In the genomic region with DNA sequence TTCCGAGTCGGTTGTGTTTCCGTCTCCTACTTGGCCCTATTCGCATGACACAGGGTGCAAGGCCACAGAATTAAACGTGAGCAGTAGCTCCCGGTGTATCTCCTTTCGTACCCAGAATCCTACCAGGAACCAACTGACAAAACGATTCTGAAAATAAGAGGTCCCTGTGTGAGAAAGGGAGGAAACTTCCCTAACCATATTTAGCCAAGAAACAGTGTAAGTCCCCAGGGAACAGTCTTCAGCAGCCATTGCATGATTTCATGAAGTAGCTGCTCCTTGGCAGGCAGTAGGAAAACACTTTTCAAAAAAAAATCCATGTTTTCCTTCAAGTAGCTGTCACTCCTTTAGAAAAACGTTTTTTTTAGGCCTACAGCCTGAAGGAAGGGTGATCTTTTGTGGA, we compare ENCODE assay signal across 16 cellular contexts. TPM values are rescaled to one million over a fixed set of nuclear protein-coding genes. Genes with fewer than 3 reads are reported as not detected.
A peak's percentile ranks its signal among the peaks of the same experiment; 100 is the strongest.
DNase-seq lines count a peak whose midpoint lies in the region; ATAC-seq, FAIRE-seq and TF ChIP-seq lines count a peak whose summit lies in the region.
"Had no signal": no experiment of that assay in that cellular context is flagged by ENCODE, and none has a peak within 500 bp of the region (broad histone marks: within the 10 kb centered on the region; RNA-seq: fewer than 3 reads in every experiment).

No MANE protein-coding gene starts in this region.

- peak overlapping the region in 28 of 59 donors; percentile 1 to 71 (median 45) for H3K27ac ChIP-seq in dorsolateral prefrontal cortex
- H3K27ac ChIP-seq: hepatocyte, SJCRH30 had no signal

- TF ChIP-seq POLR2A in H54 (IDR thresholded peaks at IDR 0.05; ENCODE audit: low read depth, low read length) = no peak

- peak overlapping the region in 47 of 59 donors; percentile 5 to 58 (median 27) for H3K4me3 ChIP-seq in dorsolateral prefrontal cortex
- H3K4me3 ChIP-seq: hepatocyte, SJCRH30 had no signal

- no peak for TF ChIP-seq CTCF in dorsolateral prefrontal cortex (IDR thresholded peaks at IDR 0.05 in 54 of 56, conservative IDR thresholded peaks at IDR 0.05 in 2 of 56; ENCODE audit: low read depth in 1 of 56, partially characterized antibody in 56 of 56)

- DNase-seq in HT1080 (ENCODE audit: low read depth) = peak; percentile 40
- DNase-seq in dorsolateral prefrontal cortex = no peak
- peak; percentile 8 for DNase-seq in medulla oblongata (ENCODE audit: extremely low spot score)
- peak; percentile 31 for DNase-seq in superior temporal gyrus (ENCODE audit: extremely low spot score)
- no peak for DNase-seq in NCI-H2171 treated with DMSO at 0.1 percent for 48 hours (lab: John Stamatoyannopoulos, UW)
- DNase-seq in H54 (ENCODE audit: insufficient read length, low spot score) = no peak
- DNase-seq: cortex of kidney; naive thymus-derived CD8-positive, alpha-beta T cell; NCI-H446; stomach had no signal

- FAIRE-seq in H54 (lab: Jason Lieb, UNC) = no peak

- intact Hi-C loops in dorsolateral prefrontal cortex (cut with DNase I) = no loop called here

- no peaks in the 10 kb centered on the region for H3K27me3 ChIP-seq in dorsolateral prefrontal cortex
- H3K27me3 ChIP-seq: hepatocyte, SJCRH30, stomach had no signal

- ATAC-seq in HG03097 (IDR thresholded peaks at IDR 0.05; ENCODE audit: low FRiP score, unreplicated experiment) (no peak), HG03571 (IDR thresholded peaks at IDR 0.05; ENCODE audit: unreplicated experiment) (no peak)
- ATAC-seq: activated CD4-positive, CD25-positive, alpha-beta regulatory T cell treated with anti-CD3 and anti-CD28 coated beads, Interleukin-2, amount 50 U/mL, for 24 hours; activated T-helper 17 cell treated with anti-CD3 and anti-CD28 coated beads, Interleukin-2, amount 50 U/mL, for 72 hours; naive thymus-derived CD8-positive, alpha-beta T cell had no signal

RNA-seq across cellular contexts. Expression of a gene that starts 46.9 kb away (rescaled TPM):
- total RNA-seq in HT1080 (2014; rRNA removed; shearing (Covaris generic)) = 2.9 and 4.4 TPM in 2 replicates
- 4.9 and 6.7 TPM in 2 replicates for polyA plus RNA-seq in HT1080 (2015; cell fraction: cytosol; rRNA removed)
- polyA plus RNA-seq in HT1080 (2015; cell fraction: nucleus; rRNA removed) = 7.7 and 8.5 TPM in 2 replicates
- total RNA-seq in dorsolateral prefrontal cortex = 10 to 100 TPM; 16.1 to 90.5 (median 38.5) TPM
- total RNA-seq: activated T-helper 17 cell treated with anti-CD3 and anti-CD28 coated beads, Interleukin-2, amount 50 U/mL, for 72 hours; naive thymus-derived CD8-positive, alpha-beta T cell had no signal
- polyA plus RNA-seq: naive thymus-derived CD8-positive, alpha-beta T cell had no signal

Comparison
In these comparisons a context has a peak if more than half of its experiments do, and no peak if none do; other contexts are left out.
1. DNase-seq: peak in HT1080 (single experiment), medulla oblongata (single experiment) and superior temporal gyrus (single experiment); none in dorsolateral prefrontal cortex (0 of 10), NCI-H2171 treated with DMSO at 0.1 percent for 48 hours (single experiment) and H54 (single experiment).